26 cellular contexts compared by ENCODE assay signal in genomic region chr16:5065368-5065767, GRCh38. TPM values are rescaled to one million over a fixed set of nuclear protein-coding genes. Genes with fewer than 3 reads are reported as not detected.
DNase-seq lines count a peak whose midpoint lies in the region; ATAC-seq and TF ChIP-seq lines count a peak whose summit lies in the region.
"Had no signal": no experiment of that assay in that cellular context is flagged by ENCODE, and none has a peak within 500 bp of the region (broad histone marks: within the 10 kb centered on the region; RNA-seq: fewer than 3 reads in every experiment).

No MANE protein-coding gene starts in this region.

- no peaks in the 10 kb centered on the region for H3K9me3 Mint-ChIP-seq in nephron
- H3K9me3 Mint-ChIP-seq: activated CD4-positive, alpha-beta T cell treated with anti-CD3 and anti-CD28 coated beads, Interleukin-2, amount 10 ng/mL, durations not matched to agents 7 days and 5 days; naive thymus-derived CD4-positive, alpha-beta T cell; T-helper 1 cell treated with Interleukin-12 subunit alpha and Interleukin-12 subunit beta and Interleukin-4 antibody, amounts not matched to agents 30 μg/mL and 1 μg/mL, for 36 hours had no signal

- peak overlapping the region in 1 of 3 experiments; percentile 17 for H3K4me3 Mint-ChIP-seq in nephron
- H3K4me3 Mint-ChIP-seq: activated CD4-positive, alpha-beta T cell treated with anti-CD3 and anti-CD28 coated beads, Interleukin-2, amount 10 ng/mL, durations not matched to agents 7 days and 5 days; naive thymus-derived CD4-positive, alpha-beta T cell; T-helper 1 cell treated with Interleukin-12 subunit alpha and Interleukin-12 subunit beta and Interleukin-4 antibody, amounts not matched to agents 30 μg/mL and 1 μg/mL, for 36 hours had no signal

- H3K4me1 Mint-ChIP-seq in nephron: peaks cover 6% of the 10 kb centered on the region

- H3K27me3 Mint-ChIP-seq in nephron (ENCODE audit: low read depth): peaks cover 24% of the 10 kb centered on the region
- H3K27me3 Mint-ChIP-seq: activated CD4-positive, alpha-beta T cell treated with anti-CD3 and anti-CD28 coated beads, Interleukin-2, amount 10 ng/mL, durations not matched to agents 7 days and 5 days had no signal

- H3K27me3 ChIP-seq in left ventricle myocardium inferior (ENCODE audit: low read depth) (no peaks in the 10 kb centered on the region), aorta (ENCODE audit: control insufficient read depth in 1 of 2, insufficient read depth in 2 of 2, low read length in 1 of 2) (no peaks in the 10 kb centered on the region)
- H3K27me3 ChIP-seq: cardiac muscle cell, gastrocnemius medialis, uterus had no signal

- peak; percentile 6 for DNase-seq in Right ventricle myocardium inferior (ENCODE audit: missing footprints)
- DNase-seq in left ventricle myocardium inferior: no peak
- peak; percentile 17 for DNase-seq in cardiac septum (ENCODE audit: low spot score)
- DNase-seq in aorta: peak in 1 of 2 donors; percentile 64
- DNase-seq in stimulated activated naive CD4-positive, alpha-beta T cell (lab: John Stamatoyannopoulos, UW): no peak
- DNase-seq in islet precursor cell: no peak
- DNase-seq: ACHN; activated CD4-positive, alpha-beta T cell treated with anti-CD3 and anti-CD28 coated beads, Interleukin-2, amount 10 ng/mL, durations not matched to agents 7 days and 5 days; activated CD8-positive, alpha-beta memory T cell treated with anti-CD3 and anti-CD28 coated beads, Interleukin-2, amount 50 U/mL, for 48 hours; activated gamma-delta T cell; DMS 273 treated with DMSO at 0.1 percent for 48 hours; erythroblast; gastrocnemius medialis; naive thymus-derived CD4-positive, alpha-beta T cell; NCI-H2081 treated with DMSO at 0.1 percent for 48 hours; NCI-H526 treated with DMSO at 0.1 percent for 48 hours; PC-3; stimulated activated CD4-positive, alpha-beta T cell treated with anti-CD3 and anti-CD28 coated beads, Interleukin-4, amount 100 ng/mL, for 1 hour; uterus had no signal

- no peak for ATAC-seq in Right ventricle myocardium inferior
- peak; percentile 66 for ATAC-seq in aorta (ENCODE audit: low FRiP score)
- ATAC-seq in HG02759 (IDR thresholded peaks at IDR 0.05; ENCODE audit: unreplicated experiment): no peak
- ATAC-seq: gastrocnemius medialis; naive thymus-derived CD4-positive, alpha-beta T cell; PC-3 had no signal

- no peaks in the 10 kb centered on the region for H3K36me3 Mint-ChIP-seq in nephron (ENCODE audit: low read depth)
- H3K36me3 Mint-ChIP-seq: naive thymus-derived CD4-positive, alpha-beta T cell had no signal

- H3K27ac ChIP-seq in left ventricle myocardium inferior (replicated peaks) (no peak overlapping the region), aorta (ENCODE audit: low read depth in 1 of 2, low read length in 2 of 2) (no peak overlapping the region)
- H3K27ac ChIP-seq: cardiac muscle cell, gastrocnemius medialis, KMS-11, SJSA1, uterus had no signal

- H3K4me3 ChIP-seq in left ventricle myocardium inferior (no peak overlapping the region), aorta (ENCODE audit: low read length in 2 of 2) (no peak overlapping the region)
- H3K4me3 ChIP-seq: cardiac muscle cell, gastrocnemius medialis, SJSA1, smooth muscle cell, uterus had no signal

- H3K9me3 ChIP-seq in left ventricle myocardium inferior (replicated peaks) (no peaks in the 10 kb centered on the region), aorta (ENCODE audit: control insufficient read depth, low read length) (no peaks in the 10 kb centered on the region)
- H3K9me3 ChIP-seq: gastrocnemius medialis, SJSA1, uterus had no signal

- 23 to 24% methylated on average over 8 of the region's 8 CpGs for WGBS in aorta, 2 donors

- peak overlapping the region in 2 of 3 experiments; percentile 54 to 84 for H3K27ac Mint-ChIP-seq in nephron
- H3K27ac Mint-ChIP-seq: activated CD4-positive, alpha-beta T cell treated with anti-CD3 and anti-CD28 coated beads, Interleukin-2, amount 10 ng/mL, durations not matched to agents 7 days and 5 days; naive thymus-derived CD4-positive, alpha-beta T cell; T-helper 1 cell treated with Interleukin-12 subunit alpha and Interleukin-12 subunit beta and Interleukin-4 antibody, amounts not matched to agents 30 μg/mL and 1 μg/mL, for 36 hours had no signal

- H3K36me3 ChIP-seq in left ventricle myocardium inferior: no peaks in the 10 kb centered on the region
- no peaks in the 10 kb centered on the region for H3K36me3 ChIP-seq in aorta (ENCODE audit: control insufficient read depth in 1 of 2, insufficient read depth in 2 of 2, low read length in 1 of 2)
- H3K36me3 ChIP-seq: cardiac muscle cell, gastrocnemius medialis, SJSA1, uterus had no signal

- H3K4me1 ChIP-seq in left ventricle myocardium inferior (peaks cover 8% of the 10 kb centered on the region), aorta (ENCODE audit: control insufficient read depth in 1 of 2, insufficient read depth in 2 of 2, low read length in 2 of 2) (no peaks in the 10 kb centered on the region)
- H3K4me1 ChIP-seq: gastrocnemius medialis, SJSA1, uterus had no signal

- no peak for TF ChIP-seq CTCF in left ventricle myocardium inferior (IDR thresholded peaks at IDR 0.05; ENCODE audit: borderline replicate concordance)
- no peak for TF ChIP-seq CTCF in nephron (IDR thresholded peaks at IDR 0.05; ENCODE audit: unreplicated experiment in 3 of 3)

- intact Hi-C loops in Right ventricle myocardium inferior (cut with DNase I) (no loop called here), left ventricle myocardium inferior (cut with micrococcal nuclease) (no loop called here), cardiac septum (cut with DNase I) (no loop called here), aorta (cut with DNase I) (no loop called here)

RNA-seq across cellular contexts. Expression of gene C16orf89, which starts 0.4 kb away (rescaled TPM):
- total RNA-seq in Right ventricle myocardium inferior (3.5 TPM), left ventricle myocardium inferior (5.9 TPM), cardiac septum (8.9 TPM), aorta (10 to 100 TPM; 13.3 to 31.6 TPM)
- polyA plus RNA-seq in aorta: 1 to 10 TPM; 1.9 to 4.0 TPM
- total RNA-seq: activated CD4-positive, alpha-beta T cell treated with anti-CD3 and anti-CD28 coated beads, Interleukin-2, amount 10 ng/mL, durations not matched to agents 7 days and 5 days; cardiac muscle cell; gastrocnemius medialis; naive thymus-derived CD4-positive, alpha-beta T cell; PC-3; SJSA1; smooth muscle cell had no signal
- polyA plus RNA-seq: naive thymus-derived CD4-positive, alpha-beta T cell; smooth muscle cell had no signal

RNA-seq across cellular contexts. Expression of gene ALG1, which starts 6.3 kb away (rescaled TPM):
- 7.7 TPM for total RNA-seq in Right ventricle myocardium inferior
- total RNA-seq in left ventricle myocardium inferior: 7.3 TPM
- total RNA-seq in cardiac septum: 8.0 TPM
- 10 to 100 TPM in 1 of 2 donors, 1 to 10 TPM in 1; 9.5 to 15.6 TPM for total RNA-seq in aorta
- 1 to 10 TPM; 1.9 to 9.5 TPM for polyA plus RNA-seq in aorta

RNA-seq across cellular contexts. Expression of gene NAGPA, which starts 31.6 kb away (rescaled TPM):
- total RNA-seq in Right ventricle myocardium inferior (6.5 TPM), left ventricle myocardium inferior (6.6 TPM), cardiac septum (5.5 TPM), aorta (10 to 100 TPM in 1 of 2 donors, 1 to 10 TPM in 1; 5.4 to 10.9 TPM)
- polyA plus RNA-seq in aorta: 1 to 10 TPM; 4.0 to 9.7 TPM

RNA-seq across cellular contexts. Expression of gene EEF2KMT, which starts 32.2 kb away (rescaled TPM):
- total RNA-seq in Right ventricle myocardium inferior (5.7 TPM), left ventricle myocardium inferior (7.3 TPM), cardiac septum (6.1 TPM), aorta (1 to 10 TPM; 5.7 to 6.8 TPM)
- 1 to 10 TPM; 4.2 to 7.6 TPM for polyA plus RNA-seq in aorta

Comparison
In these comparisons a context has a peak if more than half of its experiments do, and no peak if none do; other contexts are left out.
1. DNase-seq: peak in Right ventricle myocardium inferior (single experiment) and cardiac septum (single experiment); none in left ventricle myocardium inferior (single experiment), stimulated activated naive CD4-positive, alpha-beta T cell (0 of 6) and islet precursor cell (single experiment).